Comparison of ENCODE assay signal across 15 cellular contexts in genomic region chr2:59691518-59692190, GRCh38.
"Had no signal": no experiment of that assay in that cellular context is flagged by ENCODE, and none has a peak within 500 bp of the region (broad histone marks: within the 10 kb centered on the region; RNA-seq: fewer than 3 reads in every experiment).

No MANE protein-coding gene starts in this region.

- H3K9me3 ChIP-seq: thyroid gland, upper lobe of right lung had no signal

- H3K4me3 ChIP-seq: cardiac muscle cell, left ventricle myocardium inferior, thyroid gland, upper lobe of right lung had no signal

- H3K36me3 ChIP-seq: cardiac muscle cell, left ventricle myocardium inferior, thyroid gland, upper lobe of right lung had no signal

- DNase-seq: activated CD4-positive, alpha-beta memory T cell treated with anti-CD3 and anti-CD28 coated beads for 36 hours; activated CD4-positive, alpha-beta T cell treated with anti-CD3 and anti-CD28 coated beads for 48 hours; activated effector memory CD4-positive, alpha-beta T cell treated with Interleukin-2 at 50 U/mL for 16 hours; activated naive CD4-positive, alpha-beta T cell treated with anti-CD3 and anti-CD28 coated beads, Interleukin-2, amount 10 ng/mL, durations not matched to agents 7 days and 5 days; activated T-cell treated with anti-CD3 and anti-CD28 coated beads, Interleukin-2, amount 50 U/mL, for 72 hours; effector CD4-positive, alpha-beta T cell; foreskin fibroblast; kidney glomerular epithelial cell; natural killer cell; stimulated activated CD4-positive, alpha-beta T cell treated with anti-CD3 and anti-CD28 coated beads, Interleukin-4, amount 100 ng/mL, for 4 hours; stimulated activated naive CD8-positive, alpha-beta T cell treated with anti-CD3 and anti-CD28 coated beads, Interleukin-15, Interleukin-2, amounts not matched to agents 100 U/mL and 50 U/mL, for 24 hours; upper lobe of right lung had no signal

- H3K4me1 ChIP-seq: left ventricle myocardium inferior, upper lobe of right lung had no signal

- ATAC-seq: activated T-cell treated with anti-CD3 and anti-CD28 coated beads, Interleukin-2, amount 50 U/mL, for 72 hours; natural killer cell; stimulated activated naive CD8-positive, alpha-beta T cell treated with anti-CD3 and anti-CD28 coated beads, Interleukin-15, Interleukin-2, amounts not matched to agents 100 U/mL and 50 U/mL, for 24 hours; upper lobe of right lung had no signal
